8 cellular contexts compared by ENCODE assay signal in the genomic region with DNA sequence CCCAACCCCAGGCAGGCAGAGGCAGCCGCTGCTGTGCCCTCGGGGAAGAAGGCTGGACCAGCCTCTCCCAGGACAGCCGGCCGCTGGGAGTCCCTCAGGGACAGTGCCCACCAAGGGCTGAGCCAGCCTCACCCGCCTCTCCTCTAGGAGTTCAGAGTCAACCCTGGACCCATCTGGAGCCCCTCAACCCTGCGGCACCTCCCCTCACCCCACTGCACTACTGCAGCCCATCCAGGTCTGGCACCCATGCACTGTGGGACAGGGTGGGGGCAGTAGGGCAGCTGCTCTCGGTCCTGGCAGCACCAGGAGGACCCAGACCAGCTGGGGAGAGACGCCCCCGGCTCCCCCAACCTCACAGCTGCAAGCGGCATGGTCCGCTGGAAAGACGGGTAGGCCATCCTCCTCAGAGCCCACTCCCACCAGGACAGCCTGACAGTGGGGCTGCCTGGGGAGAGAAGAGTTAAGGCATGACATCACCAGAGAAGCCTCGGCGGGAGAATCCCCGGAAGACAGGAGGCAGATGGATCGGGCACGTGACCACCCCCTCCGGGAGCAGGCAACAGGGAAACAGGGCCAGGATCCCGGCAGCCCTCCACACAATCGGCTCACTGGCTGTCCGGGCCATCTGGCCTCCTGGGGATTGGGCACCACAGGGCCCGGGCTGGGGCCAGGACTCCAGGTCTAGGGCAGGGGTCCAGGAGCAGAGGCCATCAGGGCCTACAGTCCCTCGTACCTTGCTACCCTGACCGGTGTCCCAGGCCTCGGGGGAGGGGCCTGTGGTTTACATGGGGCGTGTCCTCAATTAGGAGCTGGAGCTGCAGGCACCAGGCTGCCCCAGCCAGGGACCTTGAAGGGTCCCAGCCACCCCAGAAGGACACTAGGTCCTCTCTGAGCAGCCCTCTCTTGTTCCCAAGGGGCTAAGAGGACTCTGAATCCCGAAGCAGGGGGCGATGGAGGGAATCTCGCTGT. TPM values are rescaled to one million over a fixed set of nuclear protein-coding genes. Genes with fewer than 3 reads are reported as not detected.
DNase-seq lines count a peak whose midpoint lies in the region; ATAC-seq and TF ChIP-seq lines count a peak whose summit lies in the region.

No MANE protein-coding gene starts in this region.

- intact Hi-C loops in vagina (cut with DNase I), result loop anchor here (5.0 kb wide), 1 partner anchor 43 kb away; the partner anchor contains the start of gene DVL1

- peaks cover 46 to 59% (median 54%) of the 10 kb centered on the region in 10 experiments for H3K4me1 ChIP-seq in BLaER1 treated with 17β-estradiol and CSF1 and Interleukin-3, amounts not matched to agents 10 nM and 100 nM
- H3K4me1 ChIP-seq in HUES64 (ENCODE audit: insufficient read depth, low read length) (peaks cover 23% of the 10 kb centered on the region), vagina (peaks cover 68% of the 10 kb centered on the region)

- peaks cover 0 to 3% (median under 1%) of the 10 kb centered on the region in 11 experiments; a peak in 12 of 22 replicates for H3K36me3 ChIP-seq in BLaER1 treated with 17β-estradiol and CSF1 and Interleukin-3, amounts not matched to agents 10 nM and 100 nM
- no peaks in the 10 kb centered on the region for H3K36me3 ChIP-seq in HUES64 (ENCODE audit: insufficient read depth, low read length)
- no peaks in the 10 kb centered on the region for H3K36me3 ChIP-seq in vagina

- peak overlapping the region; percentile 85 to 99 (median 90) for H3K4me3 ChIP-seq in BLaER1 treated with 17β-estradiol and CSF1 and Interleukin-3, amounts not matched to agents 10 nM and 100 nM
- peak overlapping the region; percentile 33 for H3K4me3 ChIP-seq in HUES64 (ENCODE audit: low read length)
- H3K4me3 ChIP-seq in vagina, result peak overlapping the region; percentile 95 to 97

- peaks cover 17 to 88% (median 81%) of the 10 kb centered on the region in 11 experiments; a peak in 21 of 22 replicates for H4K20me1 ChIP-seq in BLaER1 treated with 17β-estradiol and CSF1 and Interleukin-3, amounts not matched to agents 10 nM and 100 nM

- TF ChIP-seq CTCF in vagina (IDR thresholded peaks at IDR 0.05), result no peak

- H3K9ac ChIP-seq in BLaER1 treated with 17β-estradiol and CSF1 and Interleukin-3, amounts not matched to agents 10 nM and 100 nM, result peak overlapping the region; percentile 72 to 97 (median 90)
- peak overlapping the region; percentile 11; the same call in 1 of the 2 replicates for H3K9ac ChIP-seq in HUES64 (ENCODE audit: low read depth, low read length)

- DNase-seq in SW480 (ENCODE audit: low spot score) (peak; percentile 79), fibroblast of gingiva (ENCODE audit: low read depth) (peak; percentile 68), myocyte (ENCODE audit: low read depth) (peak; percentile 86), vagina (ENCODE audit: extremely low spot score in 2 of 2) (no peak)

- ATAC-seq in GM21447 (IDR thresholded peaks at IDR 0.05; ENCODE audit: unreplicated experiment) (no peak), HG02610 (IDR thresholded peaks at IDR 0.05; ENCODE audit: unreplicated experiment) (no peak)

- TF ChIP-seq POLR2A in vagina (IDR thresholded peaks at IDR 0.05), result no peak

- H3K27ac ChIP-seq in BLaER1 treated with 17β-estradiol and CSF1 and Interleukin-3, amounts not matched to agents 10 nM and 100 nM, result peak overlapping the region in 10 of 11 experiments; percentile 52 to 89 (median 73); a peak in 20 of 22 replicates
- H3K27ac ChIP-seq in HUES64 (ENCODE audit: low read depth, low read length), result peak overlapping the region; percentile 72
- H3K27ac ChIP-seq in vagina, result peak overlapping the region; percentile 91

- WGBS in HUES64, result 29% methylated on average over 29 of the region's 29 CpGs

- H3K27me3 ChIP-seq in BLaER1 treated with 17β-estradiol and CSF1 and Interleukin-3, amounts not matched to agents 10 nM and 100 nM, result no peaks in the 10 kb centered on the region
- H3K27me3 ChIP-seq in HUES64 (ENCODE audit: insufficient read depth, low read length), result no peaks in the 10 kb centered on the region; the same call in 1 of the 2 replicates
- no peaks in the 10 kb centered on the region for H3K27me3 ChIP-seq in vagina

- no peaks in the 10 kb centered on the region for H3K9me3 ChIP-seq in BLaER1 treated with 17β-estradiol and CSF1 and Interleukin-3, amounts not matched to agents 10 nM and 100 nM (replicated peaks in 1 of 11)
- H3K9me3 ChIP-seq in HUES64 (ENCODE audit: insufficient read depth, low read depth, low read length) (no peaks in the 10 kb centered on the region), vagina (no peaks in the 10 kb centered on the region)

- peak overlapping the region; percentile 96 to 100 (median 99) for H3K4me2 ChIP-seq in BLaER1 treated with 17β-estradiol and CSF1 and Interleukin-3, amounts not matched to agents 10 nM and 100 nM

RNA-seq across cellular contexts. Expression of gene ACAP3, which starts 3.1 kb away (rescaled TPM):
- polyA plus RNA-seq in HUES64 (2013, experiment 1 of 2), result 16.2 TPM
- 18.1 TPM for polyA plus RNA-seq in HUES64 (2013, experiment 2 of 2)
- total RNA-seq in myocyte, result 97.3 and 106 TPM in 2 replicates
- 56.4 TPM for polyA plus RNA-seq in myocyte (2012)
- 68.5 TPM for total RNA-seq in vagina

RNA-seq across cellular contexts. Expression of gene PUSL1, which starts 3.8 kb away (rescaled TPM):
- 26.3 TPM for polyA plus RNA-seq in HUES64 (2013, experiment 1 of 2)
- polyA plus RNA-seq in HUES64 (2013, experiment 2 of 2), result 26.3 TPM
- total RNA-seq in myocyte (41.6 and 43.4 TPM in 2 replicates), vagina (31.2 TPM)
- 22.1 TPM for polyA plus RNA-seq in myocyte (2012)

RNA-seq across cellular contexts. Expression of gene INTS11, which starts 19.8 kb away (rescaled TPM):
- 74.1 TPM for polyA plus RNA-seq in HUES64 (2013, experiment 1 of 2)
- 76.3 TPM for polyA plus RNA-seq in HUES64 (2013, experiment 2 of 2)
- total RNA-seq in myocyte, result 74.5 and 76.4 TPM in 2 replicates
- polyA plus RNA-seq in myocyte (2012), result 84.8 TPM
- 142 TPM for total RNA-seq in vagina

RNA-seq across cellular contexts. Expression of gene CPTP, which starts 20.0 kb away (rescaled TPM):
- polyA plus RNA-seq in HUES64 (2013, experiment 1 of 2), result 10.1 TPM
- polyA plus RNA-seq in HUES64 (2013, experiment 2 of 2), result 10.2 TPM
- total RNA-seq in myocyte (26.2 and 28.9 TPM in 2 replicates), vagina (20.9 TPM)
- 18.2 TPM for polyA plus RNA-seq in myocyte (2012)

RNA-seq across cellular contexts. Expression of gene SCNN1D, which starts 24.4 kb away (rescaled TPM):
- 1.4 TPM for polyA plus RNA-seq in HUES64 (2013, experiment 1 of 2)
- polyA plus RNA-seq in HUES64 (2013, experiment 2 of 2), result 2.2 TPM
- total RNA-seq in myocyte (2.2 and 2.5 TPM in 2 replicates), vagina (8.6 TPM)
- 3.7 TPM for polyA plus RNA-seq in myocyte (2012)

Comparison
In these comparisons a context has a peak if more than half of its experiments do, and no peak if none do; other contexts are left out.
1. H3K4me3 ChIP-seq: peak in every context shown above with its lines; median percentile 96 in vagina; 90 in BLaER1 treated with 17β-estradiol and CSF1 and Interleukin-3, amounts not matched to agents 10 nM and 100 nM; 33 in HUES64.
2. DNase-seq: peak in SW480 (single experiment), fibroblast of gingiva (single experiment) and myocyte (single experiment); none in vagina (0 of 2).
3. Peak in every context shown above with its lines, with median percentiles within 50 percentile points of each other: H3K27ac ChIP-seq.